16 cellular contexts compared by ENCODE assay signal in genomic region chr13:50375792-50376191, GRCh38.
DNase-seq lines count a peak whose midpoint lies in the region; ATAC-seq, FAIRE-seq and TF ChIP-seq lines count a peak whose summit lies in the region.
"Had no signal": no experiment of that assay in that cellular context is flagged by ENCODE, and none has a peak within 500 bp of the region (broad histone marks: within the 10 kb centered on the region; RNA-seq: fewer than 3 reads in every experiment).

No MANE protein-coding gene starts in this region.

- CTCF ChIA-PET in endothelial cell of umbilical vein (lab: Charles Lee), result no interaction called here

- H3K4me1 ChIP-seq in SJSA1 (replicated peaks) (peaks cover 6% of the 10 kb centered on the region), endothelial cell of umbilical vein (ENCODE audit: control insufficient read depth, extremely low read depth, insufficient read depth, low read length) (peaks cover 5% of the 10 kb centered on the region), colonic mucosa (no peaks in the 10 kb centered on the region)

- no peak for ATAC-seq in GM18909 (IDR thresholded peaks at IDR 0.05; ENCODE audit: poor library complexity, unreplicated experiment)
- no peak for ATAC-seq in HG03280 (IDR thresholded peaks at IDR 0.05; ENCODE audit: unreplicated experiment)

- dilution Hi-C loops in endothelial cell of umbilical vein (cut with MboI; ENCODE audit: extremely low pct_ligation_motif_present, low sequenced_read_pairs), result no loop called here

- POLR2A ChIA-PET in endothelial cell of umbilical vein (lab: Charles Lee), result no interaction called here

- TF ChIP-seq CTCF in endothelial cell of umbilical vein (IDR thresholded peaks at IDR 0.05; ENCODE audit: extremely low read depth in 1 of 2, insufficient read depth in 1 of 2, low read depth in 1 of 2, low read length in 2 of 2) (no peak), progenitor cell of endocrine pancreas (IDR thresholded peaks at IDR 0.05; ENCODE audit: unreplicated experiment) (no peak), colonic mucosa (IDR thresholded peaks at IDR 0.05) (no peak)

- no peaks in the 10 kb centered on the region for H4K20me1 ChIP-seq in endothelial cell of umbilical vein (replicated peaks; ENCODE audit: control insufficient read depth, extremely low read depth, insufficient read depth, low read length)

- H3K9me3 Mint-ChIP-seq in progenitor cell of endocrine pancreas (ENCODE audit: low read depth), result peaks cover 6% of the 10 kb centered on the region

- FAIRE-seq in endothelial cell of umbilical vein (lab: Jason Lieb, UNC), result peak; percentile 48

- no TSS peak for BruUV-seq in endothelial cell of umbilical vein (replicated peaks; lab: Mats Ljungman, UMichigan)

- H3K4me3 ChIP-seq in SJSA1 (peak overlapping the region; percentile 11), endothelial cell of umbilical vein (replicated peaks in 1 of 3; ENCODE audit: insufficient read depth in 1 of 3, low read depth in 1 of 3, low read length in 3 of 3) (no peak overlapping the region), colonic mucosa (no peak overlapping the region)
- H3K4me3 ChIP-seq: coronary artery had no signal

- no peaks in the 10 kb centered on the region for H3K27me3 Mint-ChIP-seq in progenitor cell of endocrine pancreas

- H3K4me3 Mint-ChIP-seq in progenitor cell of endocrine pancreas (ENCODE audit: low read depth), result no peak overlapping the region
- H3K4me3 Mint-ChIP-seq: CD4-positive, CD25-positive, alpha-beta regulatory T cell had no signal

- H3K4me2 ChIP-seq in endothelial cell of umbilical vein (ENCODE audit: insufficient read depth, low read length), result no peak overlapping the region

- H3K79me2 ChIP-seq in endothelial cell of umbilical vein (ENCODE audit: control insufficient read depth, insufficient read depth, low read length), result no peaks in the 10 kb centered on the region
- H3K79me2 ChIP-seq: parathyroid adenoma had no signal

- H3K27me3 ChIP-seq in SJSA1 (replicated peaks) (no peaks in the 10 kb centered on the region), endothelial cell of umbilical vein (ENCODE audit: control insufficient read depth in 2 of 2, insufficient read depth in 2 of 2, low read length in 2 of 2) (no peaks in the 10 kb centered on the region), colonic mucosa (no peaks in the 10 kb centered on the region)

- H3K36me3 ChIP-seq in SJSA1, result no peaks in the 10 kb centered on the region
- H3K36me3 ChIP-seq in endothelial cell of umbilical vein (ENCODE audit: control insufficient read depth in 2 of 2, extremely low read depth in 1 of 2, insufficient read depth in 2 of 2, low read length in 2 of 2), result no peaks in the 10 kb centered on the region
- H3K36me3 ChIP-seq in colonic mucosa, result no peaks in the 10 kb centered on the region

- no peak for TF ChIP-seq POLR2A in endothelial cell of umbilical vein (IDR thresholded peaks at IDR 0.05; ENCODE audit: low read depth, low read length)

- H3K27ac Mint-ChIP-seq in progenitor cell of endocrine pancreas, result peak overlapping the region; percentile 82
- H3K27ac Mint-ChIP-seq: CD4-positive, CD25-positive, alpha-beta regulatory T cell had no signal

- H3K36me3 Mint-ChIP-seq in progenitor cell of endocrine pancreas (ENCODE audit: insufficient read depth), result peaks cover 4% of the 10 kb centered on the region

- H3K27ac ChIP-seq in SJSA1, result no peak overlapping the region
- no peak overlapping the region for H3K27ac ChIP-seq in endothelial cell of umbilical vein (ENCODE audit: insufficient read depth, low read depth, low read length)
- no peak overlapping the region for H3K27ac ChIP-seq in caudate nucleus (ENCODE audit: low read depth, low read length)
- H3K27ac ChIP-seq in colonic mucosa, result no peak overlapping the region
- H3K27ac ChIP-seq: coronary artery, parathyroid adenoma had no signal

- no peaks in the 10 kb centered on the region for H3K9me1 ChIP-seq in endothelial cell of umbilical vein (replicated peaks; ENCODE audit: control insufficient read depth, extremely low read depth, insufficient read depth, low read length)

- H2AFZ ChIP-seq in endothelial cell of umbilical vein (ENCODE audit: low read depth, low read length), result no peak overlapping the region
- H2AFZ ChIP-seq: parathyroid adenoma had no signal

- H3K4me1 Mint-ChIP-seq in progenitor cell of endocrine pancreas (ENCODE audit: low read depth), result peaks cover 15% of the 10 kb centered on the region

- DNase-seq in GM04503 (ENCODE audit: low read depth), result peak; percentile 83
- peak; percentile 44 to 48 for DNase-seq in SJSA1 (ENCODE audit: low read depth in 1 of 2, low spot score in 2 of 2)
- DNase-seq in endothelial cell of umbilical vein (ENCODE audit: low read depth, low spot score), result no peak
- no peak for DNase-seq in progenitor cell of endocrine pancreas (ENCODE audit: low spot score, unreplicated experiment)
- DNase-seq in caudate nucleus (lab: John Stamatoyannopoulos, UW), result no peak
- DNase-seq in colonic mucosa, result no peak
- DNase-seq: activated CD4-positive, alpha-beta T cell treated with anti-CD3 and anti-CD28 coated beads for 48 hours; CD4-positive, CD25-positive, alpha-beta regulatory T cell; NCI-H1048; NCI-H510A treated with DMSO at 0.1 percent for 48 hours; stimulated activated CD4-positive, alpha-beta T cell treated with anti-CD3 and anti-CD28 coated beads, Interleukin-1b, Interleukin-23, amount 100 ng/mL, for 48 hours; stimulated activated naive CD4-positive, alpha-beta T cell had no signal

- no peak overlapping the region for H3K9ac ChIP-seq in endothelial cell of umbilical vein (replicated peaks; ENCODE audit: extremely low read depth, insufficient read depth, low read length)
- no peak overlapping the region for H3K9ac ChIP-seq in colonic mucosa (ENCODE audit: low read depth in 2 of 2, low read length in 2 of 2)
- H3K9ac ChIP-seq: parathyroid adenoma had no signal

- H3K9me3 ChIP-seq in SJSA1 (replicated peaks) (no peaks in the 10 kb centered on the region; the same call in 1 of the 2 replicates), endothelial cell of umbilical vein (replicated peaks; ENCODE audit: control insufficient read depth, insufficient read depth, low read length) (peaks cover under 1% of the 10 kb centered on the region), colonic mucosa (no peaks in the 10 kb centered on the region)

- intact Hi-C loops in endothelial cell of umbilical vein (cut with micrococcal nuclease) (no loop called here), colonic mucosa (cut with DNase I) (no loop called here)

TF ChIP-seq in endothelial cell of umbilical vein, 7 proteins besides CTCF, POLR2A, EP300 and RAD21:
- TF ChIP-seq MYC (IDR thresholded peaks at IDR 0.05; ENCODE audit: low read depth, low read length), result no peak
- TF ChIP-seq POLR2AphosphoS5 (IDR thresholded peaks at IDR 0.05; ENCODE audit: insufficient read depth, low read depth, low read length), result no peak
- TF ChIP-seq EZH2 (IDR thresholded peaks at IDR 0.05; ENCODE audit: borderline replicate concordance, low read depth, low read length, severe bottlenecking), result no peak
- TF ChIP-seq FOS (IDR thresholded peaks at IDR 0.05; ENCODE audit: borderline replicate concordance, insufficient read depth, low read length), result no peak
- no peak for TF ChIP-seq JUN (IDR thresholded peaks at IDR 0.05; ENCODE audit: borderline replicate concordance, insufficient read depth, insufficient read length, low read depth)
- TF ChIP-seq GATA2 (IDR thresholded peaks at IDR 0.05; ENCODE audit: insufficient read depth, insufficient read length, low read depth, low read length), result no peak
- TF ChIP-seq MAX (IDR thresholded peaks at IDR 0.05; ENCODE audit: insufficient read depth, insufficient read length), result no peak

Comparison
In these comparisons a context has a peak if more than half of its experiments do, and no peak if none do; other contexts are left out.
1. DNase-seq: peak in GM04503 (single experiment) and SJSA1 (2 of 2); none in endothelial cell of umbilical vein (single experiment), progenitor cell of endocrine pancreas (single experiment), caudate nucleus (0 of 61) and colonic mucosa (single experiment).